ENCODE assay signal across 3 cellular contexts in the genomic region with DNA sequence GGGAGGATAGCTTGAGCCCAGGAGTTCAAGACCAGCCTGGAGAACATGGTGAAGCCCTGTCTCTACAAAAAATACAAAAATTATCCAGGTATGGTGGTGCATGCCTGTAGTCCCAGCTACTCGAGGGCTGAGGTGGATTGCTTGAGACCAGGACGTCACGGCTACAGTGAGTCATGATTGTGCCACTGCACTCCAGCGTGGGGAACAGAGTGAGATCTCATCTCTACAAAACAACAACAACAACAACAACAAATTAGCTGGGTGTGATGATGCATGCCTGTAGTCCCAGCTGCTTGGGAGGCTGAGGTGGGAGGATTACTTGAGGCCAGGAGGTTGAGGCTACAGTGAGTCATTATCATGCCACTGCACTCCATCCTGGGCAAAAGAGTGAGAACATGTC.
DNase-seq lines count a peak whose midpoint lies in the region; FAIRE-seq and TF ChIP-seq lines count a peak whose summit lies in the region.
"Not testable (repeated sequence)": the region's sequence is repeated elsewhere in the genome, so short reads cannot be mapped to it uniquely, and the experiment has no call there.

No MANE protein-coding gene starts in this region.

- not testable (repeated sequence) for H3K4ac ChIP-seq in neuronal stem cell (ENCODE audit: low read length)

- not testable (repeated sequence) for H3K9me3 ChIP-seq in esophagus muscularis mucosa; neuronal stem cell (replicated peaks in 1 of 2; ENCODE audit: control insufficient read depth in 2 of 2, insufficient read depth in 1 of 2, low read depth in 1 of 2, low read length in 2 of 2)

- DNase-seq in bronchial epithelial cell (ENCODE audit: low read depth); neuronal stem cell (ENCODE audit: low spot score): not testable (repeated sequence)
- peak; percentile 79 for DNase-seq in esophagus muscularis mucosa (ENCODE audit: extremely low spot score)

- H2BK5ac ChIP-seq in neuronal stem cell (ENCODE audit: low read length), result not testable (repeated sequence)

- H3K9ac ChIP-seq in neuronal stem cell (ENCODE audit: low read depth, low read length, poor library complexity), result not testable (repeated sequence)

- not testable (repeated sequence) for H3K79me1 ChIP-seq in neuronal stem cell (ENCODE audit: low read depth, low read length)

- H2AFZ ChIP-seq in neuronal stem cell (ENCODE audit: low read length), result not testable (repeated sequence)

- H4K8ac ChIP-seq in neuronal stem cell (ENCODE audit: low read depth, low read length), result peak overlapping the region; percentile 17

- H3K4me3 ChIP-seq in bronchial epithelial cell (ENCODE audit: low read depth, low read length); esophagus muscularis mucosa; neuronal stem cell (ENCODE audit: low read length in 2 of 2): not testable (repeated sequence)

- H2BK15ac ChIP-seq in neuronal stem cell (ENCODE audit: low read length), result not testable (repeated sequence)

- not testable (repeated sequence) for H2BK120ac ChIP-seq in neuronal stem cell (ENCODE audit: low read depth, low read length)

- not testable (repeated sequence) for H2BK12ac ChIP-seq in neuronal stem cell (ENCODE audit: low read length)

- H3K23ac ChIP-seq in neuronal stem cell (ENCODE audit: low read depth, low read length, poor library complexity), result not testable (repeated sequence)

- not testable (repeated sequence) for H3K18ac ChIP-seq in neuronal stem cell (ENCODE audit: low read length)

- H3K14ac ChIP-seq in neuronal stem cell (ENCODE audit: low read length), result not testable (repeated sequence)

- WGBS in esophagus muscularis mucosa, result 96% methylated on average over 4 of the region's 4 CpGs
- WGBS in neuronal stem cell (ENCODE audit: extremely low coverage in 2 of 2, insufficient read length in 2 of 2, insufficient replicate concordance in 1 of 2), 2 donors, result no CpG with 5 or more reads among the region's 4 CpGs

- intact Hi-C loops in esophagus muscularis mucosa (cut with DNase I), result not testable (repeated sequence)

- not testable (repeated sequence) for H3K36me3 ChIP-seq in bronchial epithelial cell (ENCODE audit: control insufficient read depth, insufficient read depth, low read length); esophagus muscularis mucosa; neuronal stem cell (replicated peaks in 1 of 2; ENCODE audit: control insufficient read depth in 2 of 2, insufficient read depth in 2 of 2, low read length in 2 of 2)

- not testable (repeated sequence) for H4K91ac ChIP-seq in neuronal stem cell (ENCODE audit: low read depth, low read length, poor library complexity)

- not testable (repeated sequence) for H3K27me3 ChIP-seq in bronchial epithelial cell (ENCODE audit: control insufficient read depth, insufficient read depth, low read length); neuronal stem cell (ENCODE audit: control insufficient read depth in 3 of 3, insufficient read depth in 3 of 3, low read depth in 1 of 3, low read length in 3 of 3)
- H3K27me3 ChIP-seq in esophagus muscularis mucosa, result peaks cover 0 to 25% (median 2%) of the 10 kb centered on the region in 4 donors

- not testable (repeated sequence) for H3K27ac ChIP-seq in esophagus muscularis mucosa (replicated peaks in 1 of 4); neuronal stem cell (replicated peaks; ENCODE audit: low read length)

- TF ChIP-seq EP300 in esophagus muscularis mucosa (IDR thresholded peaks at IDR 0.05), result not testable (repeated sequence)

- not testable (repeated sequence) for H2AK5ac ChIP-seq in neuronal stem cell (ENCODE audit: low read depth, low read length)

- H3K4me1 ChIP-seq in esophagus muscularis mucosa; neuronal stem cell (ENCODE audit: control insufficient read depth in 2 of 2, insufficient read depth in 1 of 2, low read depth in 1 of 2, low read length in 2 of 2): not testable (repeated sequence)

- H3K4me2 ChIP-seq in neuronal stem cell (ENCODE audit: insufficient read depth, low read length, poor library complexity, severe bottlenecking), result not testable (repeated sequence)

- not testable (repeated sequence) for TF ChIP-seq CTCF in bronchial epithelial cell (IDR thresholded peaks at IDR 0.05; ENCODE audit: insufficient read depth, low read length, severe bottlenecking); esophagus muscularis mucosa (IDR thresholded peaks at IDR 0.05)

- not testable (repeated sequence) for TF ChIP-seq POLR2A in esophagus muscularis mucosa (IDR thresholded peaks at IDR 0.05; ENCODE audit: low read depth)

- FAIRE-seq in bronchial epithelial cell (lab: Jason Lieb, UNC), result peak; percentile 18
